In genomic region chr6:87909849-87910248, GRCh38 we compare ENCODE assay signal across 14 cellular contexts.
DNase-seq lines count a peak whose midpoint lies in the region; ATAC-seq and TF ChIP-seq lines count a peak whose summit lies in the region.
"Had no signal": no experiment of that assay in that cellular context is flagged by ENCODE, and none has a peak within 500 bp of the region (broad histone marks: within the 10 kb centered on the region; RNA-seq: fewer than 3 reads in every experiment).

No MANE protein-coding gene starts in this region.

- H3K4me3 Mint-ChIP-seq in stimulated activated effector memory CD8-positive, alpha-beta T cell treated with anti-CD3 and anti-CD28 coated beads, Interleukin-12 subunit alpha, Interleukin-12 subunit beta, amount 100 ng/mL, for 72 hours, result no peak overlapping the region

- H2AFZ ChIP-seq in OCI-LY7 (ENCODE audit: low read length) (no peak overlapping the region), fibroblast of lung (ENCODE audit: low read length) (no peak overlapping the region)
- H2AFZ ChIP-seq: parathyroid adenoma had no signal

- POLR2A ChIA-PET in OCI-LY7 (lab: Charles Lee), result interaction anchor here (0.6 to 7.4 kb wide), 13 partner anchors 8 to 730 kb away, joined by 3 to 649 read pairs (median 24); partner anchors contain the start of gene CNR1

- H3K4me1 ChIP-seq in OCI-LY7 (ENCODE audit: insufficient read depth, low read length, poor library complexity, severe bottlenecking) (peaks cover 96% of the 10 kb centered on the region), fibroblast of lung (ENCODE audit: control insufficient read depth, extremely low read depth, insufficient read depth, low read length) (no peaks in the 10 kb centered on the region)
- H3K4me1 ChIP-seq: parathyroid adenoma, stomach had no signal

- no TSS peak for BruUV-seq in OCI-LY7 (replicated peaks; lab: Mats Ljungman, UMichigan)

- H3K27ac Mint-ChIP-seq in stimulated activated effector memory CD8-positive, alpha-beta T cell treated with anti-CD3 and anti-CD28 coated beads, Interleukin-12 subunit alpha, Interleukin-12 subunit beta, amount 100 ng/mL, for 72 hours, result no peak overlapping the region

- H3K27ac ChIP-seq in OCI-LY7 (ENCODE audit: low read depth, low read length, poor library complexity, severe bottlenecking), result peak overlapping the region; percentile 99
- H3K27ac ChIP-seq in fibroblast of lung (ENCODE audit: insufficient read depth, low read length), result no peak overlapping the region
- H3K27ac ChIP-seq: parathyroid adenoma, stomach had no signal

- intact Hi-C loops in OCI-LY7 (cut with micrococcal nuclease; ENCODE audit: unreplicated experiment), result loop anchor here (5.0 kb wide), 3 partner anchors 113 to 1442 kb away; partner anchors contain the start of genes PNRC1 and UBE2J1

- H3K4me3 ChIP-seq in OCI-LY7 (ENCODE audit: low read depth, low read length, poor library complexity, severe bottlenecking), result no peak overlapping the region
- H3K4me3 ChIP-seq in fibroblast of lung (replicated peaks in 1 of 4; ENCODE audit: control extremely low read depth in 1 of 4, insufficient read depth in 1 of 4, low read depth in 3 of 4, low read length in 4 of 4), result no peak overlapping the region
- H3K4me3 ChIP-seq: stomach had no signal

- H3K4me1 Mint-ChIP-seq in stimulated activated effector memory CD8-positive, alpha-beta T cell treated with anti-CD3 and anti-CD28 coated beads, Interleukin-12 subunit alpha, Interleukin-12 subunit beta, amount 100 ng/mL, for 72 hours, result peaks cover 32% of the 10 kb centered on the region

- H4K20me1 ChIP-seq in OCI-LY7 (ENCODE audit: insufficient read depth, low read length), result no peaks in the 10 kb centered on the region
- H4K20me1 ChIP-seq in fibroblast of lung (ENCODE audit: control insufficient read depth, extremely low read depth, insufficient read depth, low read length), result no peaks in the 10 kb centered on the region

- H3K36me3 ChIP-seq in OCI-LY7 (ENCODE audit: insufficient read depth, low read length) (peaks cover 49% of the 10 kb centered on the region), fibroblast of lung (ENCODE audit: control insufficient read depth, insufficient read depth, low read length) (no peaks in the 10 kb centered on the region)
- H3K36me3 ChIP-seq: stomach had no signal

- H3K9ac ChIP-seq in fibroblast of lung (ENCODE audit: insufficient read depth, low read length), result no peak overlapping the region
- H3K9ac ChIP-seq: parathyroid adenoma had no signal

- no peaks in the 10 kb centered on the region for H3K27me3 ChIP-seq in fibroblast of lung (ENCODE audit: control insufficient read depth, insufficient read depth, low read length)
- H3K27me3 ChIP-seq: stomach had no signal

- no peak for TF ChIP-seq CTCF in OCI-LY7 (conservative IDR thresholded peaks at IDR 0.05; ENCODE audit: low read length)
- no peak for TF ChIP-seq CTCF in fibroblast of lung (conservative IDR thresholded peaks at IDR 0.05 in 1 of 2, IDR thresholded peaks at IDR 0.05 in 1 of 2; ENCODE audit: low read depth in 1 of 2, low read length in 2 of 2)

- H3K4me2 ChIP-seq in OCI-LY7 (ENCODE audit: low read length), result no peak overlapping the region
- no peak overlapping the region for H3K4me2 ChIP-seq in fibroblast of lung (ENCODE audit: extremely low read depth, insufficient read depth, low read length)

- H3K9me3 ChIP-seq in OCI-LY7 (ENCODE audit: low read length) (peaks cover 23% of the 10 kb centered on the region; the same call in 1 of the 2 replicates), fibroblast of lung (ENCODE audit: control insufficient read depth, insufficient read depth, low read depth, low read length) (no peaks in the 10 kb centered on the region)
- H3K9me3 ChIP-seq: stomach had no signal

- CTCF ChIA-PET in OCI-LY7 (lab: Charles Lee; ENCODE audit: unreplicated experiment), result interaction anchor here (0.9 to 4.1 kb wide), 2 partner anchors 8 to 21 kb away, joined by 3 to 29 read pairs; no protein-coding TSS in a partner anchor

- no peaks in the 10 kb centered on the region for H3K9me3 Mint-ChIP-seq in stimulated activated effector memory CD8-positive, alpha-beta T cell treated with anti-CD3 and anti-CD28 coated beads, Interleukin-12 subunit alpha, Interleukin-12 subunit beta, amount 100 ng/mL, for 72 hours

- H3K79me2 ChIP-seq in OCI-LY7 (ENCODE audit: insufficient read depth, low read depth, low read length) (no peaks in the 10 kb centered on the region), fibroblast of lung (ENCODE audit: control insufficient read depth, insufficient read depth, low read length) (no peaks in the 10 kb centered on the region)
- H3K79me2 ChIP-seq: parathyroid adenoma had no signal

- H3K36me3 Mint-ChIP-seq in stimulated activated effector memory CD8-positive, alpha-beta T cell treated with anti-CD3 and anti-CD28 coated beads, Interleukin-12 subunit alpha, Interleukin-12 subunit beta, amount 100 ng/mL, for 72 hours, result peaks cover 7% of the 10 kb centered on the region

- peak; percentile 52 to 59 for DNase-seq in activated T-cell treated with anti-CD3 and anti-CD28 coated beads, Interleukin-2, amount 50 U/mL, for 48 hours
- no peak for DNase-seq in activated T-cell treated with anti-CD3 and anti-CD28 coated beads, Interleukin-2, amount 50 U/mL, for 1 hour
- DNase-seq in OCI-LY7 (ENCODE audit: low spot score) (no peak), fibroblast of lung (ENCODE audit: low read depth in 2 of 2) (peak; percentile 46 to 97), NCI-H1436 treated with DMSO at 0.1 percent for 48 hours (lab: John Stamatoyannopoulos, UW) (no peak), NCI-H2171 treated with DMSO at 0.1 percent for 48 hours (lab: John Stamatoyannopoulos, UW) (no peak)
- no peak for DNase-seq in stimulated activated effector memory CD8-positive, alpha-beta T cell treated with anti-CD3 and anti-CD28 coated beads, Interleukin-12 subunit alpha, Interleukin-12 subunit beta, amount 100 ng/mL, for 72 hours (ENCODE audit: low spot score in 2 of 2)
- DNase-seq: C1 segment of cervical spinal cord, cortex of kidney, NCI-H1417 treated with DMSO at 0.1 percent for 48 hours, SHP77, stomach had no signal

- ATAC-seq in stimulated activated effector memory CD8-positive, alpha-beta T cell treated with anti-CD3 and anti-CD28 coated beads, Interleukin-12 subunit alpha, Interleukin-12 subunit beta, amount 100 ng/mL, for 72 hours, result peak; percentile 90
- ATAC-seq in HG02588 (IDR thresholded peaks at IDR 0.05; ENCODE audit: unreplicated experiment), result no peak

- no peaks in the 10 kb centered on the region for H3K9me2 ChIP-seq in OCI-LY7 (ENCODE audit: insufficient read depth, low read length)

Comparison
In these comparisons a context has a peak if more than half of its experiments do, and no peak if none do; other contexts are left out.
1. DNase-seq: peak in activated T-cell treated with anti-CD3 and anti-CD28 coated beads, Interleukin-2, amount 50 U/mL, for 48 hours (2 of 2) and fibroblast of lung (2 of 2); none in activated T-cell treated with anti-CD3 and anti-CD28 coated beads, Interleukin-2, amount 50 U/mL, for 1 hour (single experiment), OCI-LY7 (single experiment), stimulated activated effector memory CD8-positive, alpha-beta T cell treated with anti-CD3 and anti-CD28 coated beads, Interleukin-12 subunit alpha, Interleukin-12 subunit beta, amount 100 ng/mL, for 72 hours (0 of 2), NCI-H1436 treated with DMSO at 0.1 percent for 48 hours (single experiment) and NCI-H2171 treated with DMSO at 0.1 percent for 48 hours (single experiment).